In the genomic region with DNA sequence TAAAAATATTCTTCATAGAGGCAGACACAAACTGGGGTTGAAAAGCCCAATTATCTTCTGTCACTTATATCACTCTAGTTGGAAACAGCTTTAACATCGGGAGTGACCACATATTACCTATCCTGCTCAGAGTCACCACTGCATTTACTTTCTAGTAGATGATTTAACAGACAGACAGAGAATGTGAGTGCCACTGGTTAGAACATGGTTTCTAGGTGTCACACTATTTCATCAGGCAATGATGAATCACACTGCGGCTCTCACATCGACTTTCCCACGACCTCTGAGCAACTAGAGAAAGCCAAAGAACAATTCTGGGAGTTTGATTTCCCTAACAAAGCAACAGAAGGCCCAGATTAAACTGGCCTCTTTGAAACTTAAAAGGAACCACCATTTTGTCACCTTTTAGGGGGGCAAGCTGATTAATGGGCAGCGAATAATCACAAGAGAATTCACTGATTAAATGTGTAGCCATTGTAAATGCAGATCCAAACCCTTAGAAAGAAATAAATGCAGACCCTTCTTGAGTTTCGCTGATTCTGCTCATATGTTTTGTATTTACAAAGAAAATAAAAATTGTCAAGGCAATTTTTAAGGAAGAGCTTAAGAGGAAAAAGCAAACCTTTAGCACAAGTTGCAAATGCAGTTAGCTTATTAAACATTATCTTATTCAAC, we compare ENCODE assay signal across 16 cellular contexts.
DNase-seq lines count a peak whose midpoint lies in the region; ATAC-seq, FAIRE-seq and TF ChIP-seq lines count a peak whose summit lies in the region.
"Had no signal": no experiment of that assay in that cellular context is flagged by ENCODE, and none has a peak within 500 bp of the region (broad histone marks: within the 10 kb centered on the region; RNA-seq: fewer than 3 reads in every experiment).

No MANE protein-coding gene starts in this region.

- no peaks in the 10 kb centered on the region for H3K36me3 Mint-ChIP-seq in activated naive CD8-positive, alpha-beta T cell treated with anti-CD3 and anti-CD28 coated beads, Interleukin-2, amount 50 U/mL, for 24 hours (ENCODE audit: low read depth)
- H3K36me3 Mint-ChIP-seq in activated naive CD8-positive, alpha-beta T cell treated with anti-CD3 and anti-CD28 coated beads for 36 hours: no peaks in the 10 kb centered on the region
- H3K36me3 Mint-ChIP-seq in astrocyte (ENCODE audit: low read depth, unreplicated experiment): no peaks in the 10 kb centered on the region
- H3K36me3 Mint-ChIP-seq: type B pancreatic cell had no signal

- no peak for TF ChIP-seq CTCF in astrocyte (IDR thresholded peaks at IDR 0.05; ENCODE audit: insufficient read depth, low read depth, low read length)
- TF ChIP-seq CTCF in fibroblast of villous mesenchyme (IDR thresholded peaks at IDR 0.05; ENCODE audit: insufficient read depth, low read depth, low read length): no peak

- no peak for DNase-seq in activated naive CD8-positive, alpha-beta T cell treated with anti-CD3 and anti-CD28 coated beads, Interleukin-2, amount 50 U/mL, for 24 hours
- DNase-seq in activated naive CD8-positive, alpha-beta T cell treated with anti-CD3 and anti-CD28 coated beads for 36 hours: no peak
- peak; percentile 20 for DNase-seq in astrocyte (ENCODE audit: low read depth)
- peak; percentile 24 for DNase-seq in fibroblast of villous mesenchyme (ENCODE audit: low read depth)
- peak; percentile 17 for DNase-seq in urothelium cell line (ENCODE audit: low spot score)
- no peak for DNase-seq in UCSD-AML1 (lab: John Stamatoyannopoulos, UW; ENCODE audit: unreplicated experiment)
- DNase-seq in activated effector memory CD4-positive, alpha-beta T cell treated with Interleukin-2 at 50 U/mL for 16 hours: no peak
- DNase-seq: activated T-cell treated with anti-CD3 and anti-CD28 coated beads, Interleukin-2, amount 50 U/mL, for 1 hour; DMS79; left colon; SJCRH30; spleen had no signal

- H3K36me3 ChIP-seq in astrocyte (ENCODE audit: insufficient read depth, low read length): no peaks in the 10 kb centered on the region
- H3K36me3 ChIP-seq: cardiac muscle cell, SJCRH30, spleen had no signal

- peaks cover 11% of the 10 kb centered on the region for H3K9me3 Mint-ChIP-seq in activated naive CD8-positive, alpha-beta T cell treated with anti-CD3 and anti-CD28 coated beads, Interleukin-2, amount 50 U/mL, for 24 hours
- H3K9me3 Mint-ChIP-seq in activated naive CD8-positive, alpha-beta T cell treated with anti-CD3 and anti-CD28 coated beads for 36 hours: peaks cover 15% of the 10 kb centered on the region
- no peaks in the 10 kb centered on the region for H3K9me3 Mint-ChIP-seq in astrocyte (ENCODE audit: unreplicated experiment)
- H3K9me3 Mint-ChIP-seq: nephron, type B pancreatic cell had no signal

- peak; percentile 59 for ATAC-seq in activated naive CD8-positive, alpha-beta T cell treated with anti-CD3 and anti-CD28 coated beads, Interleukin-2, amount 50 U/mL, for 24 hours
- ATAC-seq in HG02623 (IDR thresholded peaks at IDR 0.05; ENCODE audit: unreplicated experiment): no peak
- ATAC-seq: left colon had no signal

- H3K4me2 ChIP-seq in astrocyte (ENCODE audit: low read length): no peak overlapping the region

- H4K20me1 ChIP-seq in astrocyte (ENCODE audit: insufficient read depth, low read length): no peaks in the 10 kb centered on the region

- H3K9ac ChIP-seq in astrocyte (ENCODE audit: low read length): no peak overlapping the region

- peaks cover 7% of the 10 kb centered on the region for H3K27me3 Mint-ChIP-seq in activated naive CD8-positive, alpha-beta T cell treated with anti-CD3 and anti-CD28 coated beads, Interleukin-2, amount 50 U/mL, for 24 hours
- peaks cover 6% of the 10 kb centered on the region for H3K27me3 Mint-ChIP-seq in activated naive CD8-positive, alpha-beta T cell treated with anti-CD3 and anti-CD28 coated beads for 36 hours
- no peaks in the 10 kb centered on the region for H3K27me3 Mint-ChIP-seq in astrocyte (ENCODE audit: low read depth, unreplicated experiment)
- H3K27me3 Mint-ChIP-seq: type B pancreatic cell had no signal

- H3K4me3 ChIP-seq in astrocyte (ENCODE audit: insufficient read depth, low read depth, low read length) (no peak overlapping the region), fibroblast of villous mesenchyme (ENCODE audit: low read depth, low read length) (no peak overlapping the region)
- H3K4me3 ChIP-seq: cardiac muscle cell, SJCRH30, spleen had no signal

- no peaks in the 10 kb centered on the region for H3K4me1 ChIP-seq in astrocyte (ENCODE audit: insufficient read depth, low read length)
- H3K4me1 ChIP-seq: spleen had no signal

- H3K4me3 Mint-ChIP-seq in activated naive CD8-positive, alpha-beta T cell treated with anti-CD3 and anti-CD28 coated beads, Interleukin-2, amount 50 U/mL, for 24 hours: no peak overlapping the region
- no peak overlapping the region for H3K4me3 Mint-ChIP-seq in activated naive CD8-positive, alpha-beta T cell treated with anti-CD3 and anti-CD28 coated beads for 36 hours
- no peak overlapping the region for H3K4me3 Mint-ChIP-seq in astrocyte (ENCODE audit: unreplicated experiment)
- H3K4me3 Mint-ChIP-seq: nephron, type B pancreatic cell had no signal

- H3K27ac ChIP-seq in astrocyte (ENCODE audit: low read depth, low read length): no peak overlapping the region
- H3K27ac ChIP-seq: cardiac muscle cell, SJCRH30, spleen had no signal

- H2AFZ ChIP-seq in astrocyte (ENCODE audit: low read depth, low read length): no peak overlapping the region

- H3K9me3 ChIP-seq in astrocyte (ENCODE audit: insufficient read depth, low read depth, low read length): no peaks in the 10 kb centered on the region
- H3K9me3 ChIP-seq: SJCRH30, spleen had no signal

- FAIRE-seq in astrocyte (lab: Jason Lieb, UNC): no peak
- no peak for FAIRE-seq in urothelium cell line (lab: Jason Lieb, UNC)

- no peaks in the 10 kb centered on the region for H3K79me2 ChIP-seq in astrocyte (ENCODE audit: insufficient read depth, low read length)

- no peaks in the 10 kb centered on the region for H3K27me3 ChIP-seq in astrocyte (ENCODE audit: insufficient read depth, low read length)
- H3K27me3 ChIP-seq: cardiac muscle cell, SJCRH30, spleen had no signal

- H3K4me1 Mint-ChIP-seq in activated naive CD8-positive, alpha-beta T cell treated with anti-CD3 and anti-CD28 coated beads, Interleukin-2, amount 50 U/mL, for 24 hours: no peaks in the 10 kb centered on the region
- no peaks in the 10 kb centered on the region for H3K4me1 Mint-ChIP-seq in activated naive CD8-positive, alpha-beta T cell treated with anti-CD3 and anti-CD28 coated beads for 36 hours
- peaks cover 15% of the 10 kb centered on the region for H3K4me1 Mint-ChIP-seq in astrocyte (ENCODE audit: low read depth, unreplicated experiment)

- no peak overlapping the region for H3K27ac Mint-ChIP-seq in activated naive CD8-positive, alpha-beta T cell treated with anti-CD3 and anti-CD28 coated beads, Interleukin-2, amount 50 U/mL, for 24 hours
- no peak overlapping the region for H3K27ac Mint-ChIP-seq in activated naive CD8-positive, alpha-beta T cell treated with anti-CD3 and anti-CD28 coated beads for 36 hours
- peak overlapping the region; percentile 98 for H3K27ac Mint-ChIP-seq in astrocyte (ENCODE audit: unreplicated experiment)
- H3K27ac Mint-ChIP-seq: nephron, type B pancreatic cell had no signal

Comparison
In these comparisons a context has a peak if more than half of its experiments do, and no peak if none do; other contexts are left out.
1. DNase-seq: peak in astrocyte (single experiment), fibroblast of villous mesenchyme (single experiment) and urothelium cell line (single experiment); none in activated naive CD8-positive, alpha-beta T cell treated with anti-CD3 and anti-CD28 coated beads, Interleukin-2, amount 50 U/mL, for 24 hours (single experiment), activated naive CD8-positive, alpha-beta T cell treated with anti-CD3 and anti-CD28 coated beads for 36 hours (single experiment), UCSD-AML1 (single experiment) and activated effector memory CD4-positive, alpha-beta T cell treated with Interleukin-2 at 50 U/mL for 16 hours (single experiment).